Comparison of ENCODE assay signal across 8 cellular contexts in the genomic region with DNA sequence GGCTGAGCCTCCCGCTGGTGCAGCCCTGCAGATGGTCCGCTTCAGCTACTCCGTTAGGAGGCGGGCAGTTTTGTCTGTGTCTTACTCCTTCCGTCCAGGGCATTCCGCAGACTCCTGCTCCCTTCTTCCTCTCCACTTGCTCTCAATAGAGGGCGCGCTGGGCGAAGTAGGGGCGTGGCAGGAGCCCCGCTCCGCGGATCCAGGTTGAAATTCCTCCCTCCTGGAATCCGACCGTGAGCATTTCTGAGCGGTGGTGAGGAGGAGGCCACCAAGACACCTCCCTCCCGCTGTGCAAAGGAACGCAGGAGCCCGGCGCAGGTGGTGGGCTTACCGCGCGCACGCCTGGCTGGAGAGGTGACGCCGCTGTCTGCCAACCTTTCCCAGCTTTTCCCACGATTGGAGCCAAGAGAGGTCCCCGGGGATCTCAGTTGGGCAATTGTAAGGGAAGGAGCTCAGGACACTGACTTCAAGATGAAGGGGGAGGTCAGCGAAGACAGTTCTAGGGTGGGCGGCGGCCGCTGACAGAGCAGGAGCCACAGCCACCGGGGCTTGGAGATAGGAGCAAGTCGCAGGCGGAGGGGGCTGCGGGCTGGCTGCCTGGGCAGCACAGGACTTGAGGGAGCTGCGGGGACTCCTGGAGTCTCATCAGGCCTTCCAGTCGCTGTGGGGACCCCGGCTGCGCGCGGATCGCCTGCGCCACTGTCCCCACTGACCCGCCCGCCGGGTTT.
DNase-seq lines count a peak whose midpoint lies in the region; ATAC-seq and TF ChIP-seq lines count a peak whose summit lies in the region.

No MANE protein-coding gene starts in this region.

- peaks cover 16% of the 10 kb centered on the region for H3K27me3 Mint-ChIP-seq in memory B cell
- no peaks in the 10 kb centered on the region for H3K27me3 Mint-ChIP-seq in T-helper 2 cell treated with Interferon-gamma antibody and Interleukin-4, amounts not matched to agents 5 μg/mL and 100 μg/mL, for 36 hours (ENCODE audit: low read depth)

- peak overlapping the region; percentile 79 for H3K4me3 Mint-ChIP-seq in memory B cell
- H3K4me3 Mint-ChIP-seq in T-helper 2 cell treated with Interferon-gamma antibody and Interleukin-4, amounts not matched to agents 5 μg/mL and 100 μg/mL, for 36 hours = no peak overlapping the region

- H3K4me1 Mint-ChIP-seq in memory B cell = no peaks in the 10 kb centered on the region
- H3K4me1 Mint-ChIP-seq in T-helper 2 cell treated with Interferon-gamma antibody and Interleukin-4, amounts not matched to agents 5 μg/mL and 100 μg/mL, for 36 hours (ENCODE audit: low read depth) = no peaks in the 10 kb centered on the region

- H3K27ac Mint-ChIP-seq in memory B cell = no peak overlapping the region
- H3K27ac Mint-ChIP-seq in T-helper 2 cell treated with Interferon-gamma antibody and Interleukin-4, amounts not matched to agents 5 μg/mL and 100 μg/mL, for 36 hours = no peak overlapping the region

- H3K27ac ChIP-seq in duodenal mucosa (ENCODE audit: low read depth, low read length) (no peak overlapping the region), urinary bladder (ENCODE audit: low read depth) (no peak overlapping the region)

- peak; percentile 65 for ATAC-seq in memory B cell (ENCODE audit: low read depth)

- no peak for TF ChIP-seq CTCF in GM20000 (IDR thresholded peaks at IDR 0.05; ENCODE audit: extremely low read depth, missing control alignments)
- peak; percentile 77 for TF ChIP-seq CTCF in LNCaP clone FGC (IDR thresholded peaks at IDR 0.05; ENCODE audit: control insufficient read depth, extremely low read depth, insufficient read depth)

- no peaks in the 10 kb centered on the region for H3K9me3 Mint-ChIP-seq in memory B cell
- no peaks in the 10 kb centered on the region for H3K9me3 Mint-ChIP-seq in T-helper 2 cell treated with Interferon-gamma antibody and Interleukin-4, amounts not matched to agents 5 μg/mL and 100 μg/mL, for 36 hours

- H3K36me3 Mint-ChIP-seq in memory B cell = no peaks in the 10 kb centered on the region
- H3K36me3 Mint-ChIP-seq in T-helper 2 cell treated with Interferon-gamma antibody and Interleukin-4, amounts not matched to agents 5 μg/mL and 100 μg/mL, for 36 hours (ENCODE audit: low read depth) = no peaks in the 10 kb centered on the region

- no peaks in the 10 kb centered on the region for H3K27me3 ChIP-seq in duodenal mucosa (ENCODE audit: control insufficient read depth in 1 of 2, insufficient read depth in 2 of 2, low read length in 2 of 2)

- DNase-seq in AG20443 (ENCODE audit: low spot score) = peak; percentile 79
- peak; percentile 28 for DNase-seq in GM20000 (ENCODE audit: low spot score)
- DNase-seq in LNCaP clone FGC (ENCODE audit: low read depth) = no peak
- peak in 1 of 2 donors; percentile 20 for DNase-seq in memory B cell (ENCODE audit: low spot score in 2 of 2)
- no peak for DNase-seq in T-helper 2 cell treated with Interferon-gamma antibody and Interleukin-4, amounts not matched to agents 5 μg/mL and 100 μg/mL, for 36 hours (ENCODE audit: low spot score)
- no peak for DNase-seq in NCI-H446 treated with DMSO at 0.1 percent for 48 hours (lab: John Stamatoyannopoulos, UW)

- no peaks in the 10 kb centered on the region for H3K9me3 ChIP-seq in duodenal mucosa (ENCODE audit: control insufficient read depth in 1 of 2, low read length in 2 of 2)

- H3K4me3 ChIP-seq in LNCaP clone FGC (ENCODE audit: low read depth, low read length) (0 out of 2 replicates have a peak overlapping the region, but pooled peaks have one; percentile 15), duodenal mucosa (ENCODE audit: low read depth in 1 of 2, low read length in 2 of 2) (peak overlapping the region; percentile 48 to 52), urinary bladder (ENCODE audit: low read depth, low read length) (peak overlapping the region; percentile 6)

- WGBS in urinary bladder = 1% methylated on average over 47 of the region's 47 CpGs

- H3K36me3 ChIP-seq in duodenal mucosa (ENCODE audit: control insufficient read depth in 1 of 2, insufficient read depth in 2 of 2, low read length in 2 of 2) (no peaks in the 10 kb centered on the region), urinary bladder (ENCODE audit: insufficient read depth) (no peaks in the 10 kb centered on the region)

- H3K9ac ChIP-seq in duodenal mucosa (ENCODE audit: low read depth in 1 of 2, low read length in 2 of 2) = no peak overlapping the region

- no peaks in the 10 kb centered on the region for H3K4me1 ChIP-seq in duodenal mucosa (ENCODE audit: control insufficient read depth in 1 of 2, insufficient read depth in 2 of 2, low read length in 2 of 2)
- H3K4me1 ChIP-seq in urinary bladder (ENCODE audit: insufficient read depth) = no peaks in the 10 kb centered on the region

Comparison
In these comparisons a context has a peak if more than half of its experiments do, and no peak if none do; other contexts are left out.
1. DNase-seq: peak in AG20443 (single experiment) and GM20000 (single experiment); none in LNCaP clone FGC (single experiment), T-helper 2 cell treated with Interferon-gamma antibody and Interleukin-4, amounts not matched to agents 5 μg/mL and 100 μg/mL, for 36 hours (single experiment) and NCI-H446 treated with DMSO at 0.1 percent for 48 hours (single experiment).
2. Peak in every context shown above with its lines, with median percentiles within 50 percentile points of each other: H3K4me3 ChIP-seq.